Comparison of ENCODE assay signal across 1 cellular context in the genomic region with DNA sequence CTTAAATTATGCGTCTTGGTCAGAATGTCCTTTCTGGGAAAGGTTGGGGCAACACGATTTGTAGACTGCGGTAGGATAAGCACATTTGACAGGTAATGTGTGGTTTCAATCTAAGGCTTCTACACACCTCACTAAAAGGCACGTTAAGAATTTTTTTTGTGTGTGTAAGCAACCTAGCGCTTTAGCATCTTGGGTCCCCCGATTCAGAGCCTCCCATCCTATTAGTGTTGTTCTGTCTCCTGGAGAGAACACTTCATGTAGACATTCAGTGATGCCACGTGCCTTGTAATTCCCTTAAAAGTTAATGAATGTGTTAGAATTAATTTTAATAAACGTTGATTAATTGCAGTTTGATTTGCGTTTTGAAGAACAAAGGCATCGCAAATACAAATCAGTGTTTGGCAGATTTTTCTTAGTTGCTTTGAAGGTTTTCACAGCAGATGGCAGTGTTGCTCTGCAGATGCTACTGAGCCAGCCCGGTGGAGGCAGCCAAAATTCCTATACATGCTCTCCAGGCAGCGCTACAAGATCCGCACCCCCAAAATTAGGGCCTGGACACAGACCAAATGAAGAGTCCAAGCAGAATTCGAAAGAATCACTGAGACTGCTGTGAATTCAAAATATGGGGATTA.
TF ChIP-seq lines count a peak whose summit lies in the region.

No MANE protein-coding gene starts in this region.

TF ChIP-seq in HepG2, 621 proteins besides CTCF, POLR2A, EP300 and RAD21:
- TF ChIP-seq, protein P1, sequence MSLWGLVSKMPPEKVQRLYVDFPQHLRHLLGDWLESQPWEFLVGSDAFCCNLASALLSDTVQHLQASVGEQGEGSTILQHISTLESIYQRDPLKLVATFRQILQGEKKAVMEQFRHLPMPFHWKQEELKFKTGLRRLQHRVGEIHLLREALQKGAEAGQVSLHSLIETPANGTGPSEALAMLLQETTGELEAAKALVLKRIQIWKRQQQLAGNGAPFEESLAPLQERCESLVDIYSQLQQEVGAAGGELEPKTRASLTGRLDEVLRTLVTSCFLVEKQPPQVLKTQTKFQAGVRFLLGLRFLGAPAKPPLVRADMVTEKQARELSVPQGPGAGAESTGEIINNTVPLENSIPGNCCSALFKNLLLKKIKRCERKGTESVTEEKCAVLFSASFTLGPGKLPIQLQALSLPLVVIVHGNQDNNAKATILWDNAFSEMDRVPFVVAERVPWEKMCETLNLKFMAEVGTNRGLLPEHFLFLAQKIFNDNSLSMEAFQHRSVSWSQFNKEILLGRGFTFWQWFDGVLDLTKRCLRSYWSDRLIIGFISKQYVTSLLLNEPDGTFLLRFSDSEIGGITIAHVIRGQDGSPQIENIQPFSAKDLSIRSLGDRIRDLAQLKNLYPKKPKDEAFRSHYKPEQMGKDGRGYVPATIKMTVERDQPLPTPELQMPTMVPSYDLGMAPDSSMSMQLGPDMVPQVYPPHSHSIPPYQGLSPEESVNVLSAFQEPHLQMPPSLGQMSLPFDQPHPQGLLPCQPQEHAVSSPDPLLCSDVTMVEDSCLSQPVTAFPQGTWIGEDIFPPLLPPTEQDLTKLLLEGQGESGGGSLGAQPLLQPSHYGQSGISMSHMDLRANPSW (CRISPR knock-in tag; IDR thresholded peaks at IDR 0.05; ENCODE audit: borderline replicate concordance) = no peak
- TF ChIP-seq ZNF652 (CRISPR knock-in tag; IDR thresholded peaks at IDR 0.05; ENCODE audit: borderline replicate concordance, low read depth) (no peak), ZNF773 (CRISPR knock-in tag; IDR thresholded peaks at IDR 0.05; ENCODE audit: borderline replicate concordance) (no peak), ZSCAN29 (CRISPR knock-in tag; conservative IDR thresholded peaks at IDR 0.05) (no peak), SMC3 (IDR thresholded peaks at IDR 0.05; ENCODE audit: low read length) (peak; percentile 32; the same call in 1 of the 2 replicates), PHF8 (CRISPR knock-in tag; IDR thresholded peaks at IDR 0.05) (no peak), AGO2 (optimal IDR thresholded peaks at IDR 0.05; ENCODE audit: low read depth, low read length) (no peak), PPARG (CRISPR knock-in tag; conservative IDR thresholded peaks at IDR 0.05) (no peak), STAG1 (CRISPR knock-in tag; IDR thresholded peaks at IDR 0.05) (peak; percentile 83)
- TF ChIP-seq, protein P2, sequence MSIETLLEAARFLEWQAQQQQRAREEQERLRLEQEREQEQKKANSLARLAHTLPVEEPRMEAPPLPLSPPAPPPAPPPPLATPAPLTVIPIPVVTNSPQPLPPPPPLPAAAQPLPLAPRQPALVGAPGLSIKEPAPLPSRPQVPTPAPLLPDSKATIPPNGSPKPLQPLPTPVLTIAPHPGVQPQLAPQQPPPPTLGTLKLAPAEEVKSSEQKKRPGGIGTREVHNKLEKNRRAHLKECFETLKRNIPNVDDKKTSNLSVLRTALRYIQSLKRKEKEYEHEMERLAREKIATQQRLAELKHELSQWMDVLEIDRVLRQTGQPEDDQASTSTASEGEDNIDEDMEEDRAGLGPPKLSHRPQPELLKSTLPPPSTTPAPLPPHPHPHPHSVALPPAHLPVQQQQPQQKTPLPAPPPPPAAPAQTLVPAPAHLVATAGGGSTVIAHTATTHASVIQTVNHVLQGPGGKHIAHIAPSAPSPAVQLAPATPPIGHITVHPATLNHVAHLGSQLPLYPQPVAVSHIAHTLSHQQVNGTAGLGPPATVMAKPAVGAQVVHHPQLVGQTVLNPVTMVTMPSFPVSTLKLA (IDR thresholded peaks at IDR 0.05) = no peak
- TF ChIP-seq, protein P3, sequence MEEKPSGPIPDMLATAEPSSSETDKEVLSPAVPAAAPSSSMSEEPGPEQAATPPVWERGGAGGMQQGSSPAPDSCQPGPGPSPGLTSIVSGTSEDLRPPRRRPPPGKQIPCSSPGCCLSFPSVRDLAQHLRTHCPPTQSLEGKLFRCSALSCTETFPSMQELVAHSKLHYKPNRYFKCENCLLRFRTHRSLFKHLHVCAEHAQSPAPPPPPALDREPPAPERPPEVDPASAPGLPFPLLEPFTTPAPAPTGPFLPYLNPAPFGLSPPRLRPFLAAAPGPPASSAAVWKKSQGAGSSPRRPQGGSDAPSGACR (CRISPR knock-in tag; IDR thresholded peaks at IDR 0.05) = no peak
- TF ChIP-seq, protein P4, sequence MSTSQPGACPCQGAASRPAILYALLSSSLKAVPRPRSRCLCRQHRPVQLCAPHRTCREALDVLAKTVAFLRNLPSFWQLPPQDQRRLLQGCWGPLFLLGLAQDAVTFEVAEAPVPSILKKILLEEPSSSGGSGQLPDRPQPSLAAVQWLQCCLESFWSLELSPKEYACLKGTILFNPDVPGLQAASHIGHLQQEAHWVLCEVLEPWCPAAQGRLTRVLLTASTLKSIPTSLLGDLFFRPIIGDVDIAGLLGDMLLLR (CRISPR knock-in tag; IDR thresholded peaks at IDR 0.05) = no peak
